26 cellular contexts compared by ENCODE assay signal in genomic region chr13:94335786-94336357, GRCh38.
DNase-seq lines count a peak whose midpoint lies in the region; ATAC-seq and TF ChIP-seq lines count a peak whose summit lies in the region.
"Had no signal": no experiment of that assay in that cellular context is flagged by ENCODE, and none has a peak within 500 bp of the region (broad histone marks: within the 10 kb centered on the region; RNA-seq: fewer than 3 reads in every experiment).

No MANE protein-coding gene starts in this region.

- CTCF ChIA-PET in PC-3 (lab: Charles Lee): no interaction called here

- TF ChIP-seq POLR2A in esophagus muscularis mucosa (IDR thresholded peaks at IDR 0.05; ENCODE audit: low read depth): no peak

- no peaks in the 10 kb centered on the region for H3F3A ChIP-seq in PC-3 (ENCODE audit: low read length, unreplicated experiment)

- H3K9me2 ChIP-seq in PC-3 (replicated peaks; ENCODE audit: low read length) (no peaks in the 10 kb centered on the region), Karpas-422 (replicated peaks; ENCODE audit: insufficient read depth, low read length) (no peaks in the 10 kb centered on the region)

- no peaks in the 10 kb centered on the region for H3K79me2 ChIP-seq in PC-3 (ENCODE audit: low read length)
- H3K79me2 ChIP-seq in Karpas-422 (ENCODE audit: low read length): no peaks in the 10 kb centered on the region
- H3K79me2 ChIP-seq: hepatocyte had no signal

- H3K4me2 ChIP-seq in PC-3 (ENCODE audit: low read length) (no peak overlapping the region), Karpas-422 (ENCODE audit: low read depth, low read length, poor library complexity, severe bottlenecking) (no peak overlapping the region)
- H3K4me2 ChIP-seq: hepatocyte had no signal

- TF ChIP-seq EP300 in esophagus muscularis mucosa (IDR thresholded peaks at IDR 0.05): no peak

- BruUV-seq in PC-3 (replicated peaks; lab: Mats Ljungman, UMichigan): no TSS peak

- peak; percentile 30 for DNase-seq in NCI-H1092 treated with DMSO at 0.1 percent for 48 hours (lab: John Stamatoyannopoulos, UW)
- no peak for DNase-seq in NCI-H1092 (lab: John Stamatoyannopoulos, UW)
- DNase-seq in PC-3: peak; percentile 49
- peak; percentile 45 for DNase-seq in esophagus muscularis mucosa (ENCODE audit: extremely low spot score)
- DNase-seq in retinal pigment epithelial cell (ENCODE audit: low read depth): peak; percentile 44
- DNase-seq in Karpas-422: no peak
- no peak for DNase-seq in nucleus accumbens (lab: John Stamatoyannopoulos, UW)
- DNase-seq in glomerular visceral epithelial cell (ENCODE audit: extremely low spot score): no peak
- DNase-seq: 8988T; activated CD4-positive, alpha-beta T cell treated with anti-CD3 and anti-CD28 coated beads, Interleukin-2, amount 10 ng/mL, durations not matched to agents 7 days and 5 days; activated naive CD4-positive, alpha-beta T cell treated with Interleukin-2 at 50 U/mL for 16 hours; activated T-cell treated with anti-CD3 and anti-CD28 coated beads, Interleukin-2, amount 50 U/mL, for 72 hours; amygdala; CD4-positive, alpha-beta T cell; DMS 273 treated with DMSO at 0.1 percent for 48 hours; immature natural killer cell; lower lobe of right lung; NCI-H1436 treated with DMSO at 0.1 percent for 48 hours; NCI-H524 treated with DMSO at 0.1 percent for 48 hours; posterior cingulate gyrus; sigmoid colon; transverse colon had no signal

- intact Hi-C loops in PC-3 (cut with micrococcal nuclease) (loop anchor here (5.0 kb wide), 1 partner anchor 144 kb away; no protein-coding TSS in a partner anchor), esophagus muscularis mucosa (cut with DNase I) (no loop called here)

- H3K9me3 ChIP-seq in PC-3 (ENCODE audit: low read length) (no peaks in the 10 kb centered on the region), esophagus muscularis mucosa (no peaks in the 10 kb centered on the region), Karpas-422 (ENCODE audit: low read length) (no peaks in the 10 kb centered on the region)
- H3K9me3 ChIP-seq: lower lobe of right lung, sigmoid colon, transverse colon had no signal

- WGBS in esophagus muscularis mucosa: 86% methylated on average over 4 of the region's 4 CpGs

- peaks cover 5% of the 10 kb centered on the region; the same call in 1 of the 2 replicates for H3K4me1 ChIP-seq in PC-3 (ENCODE audit: insufficient read depth, low read length)
- H3K4me1 ChIP-seq in esophagus muscularis mucosa: peaks cover 0 to 20% (median 7%) of the 10 kb centered on the region in 4 donors
- no peaks in the 10 kb centered on the region for H3K4me1 ChIP-seq in Karpas-422 (ENCODE audit: low read length)
- H3K4me1 ChIP-seq: lower lobe of right lung had no signal

- TF ChIP-seq CTCF in PC-3 (conservative IDR thresholded peaks at IDR 0.05; ENCODE audit: low read depth, low read length): no peak
- no peak for TF ChIP-seq CTCF in esophagus muscularis mucosa (IDR thresholded peaks at IDR 0.05)
- no peak for TF ChIP-seq CTCF in retinal pigment epithelial cell (conservative IDR thresholded peaks at IDR 0.05; ENCODE audit: low read depth, low read length)

- no peak overlapping the region for H3K27ac ChIP-seq in PC-3 (ENCODE audit: low read length)
- no peak overlapping the region for H3K27ac ChIP-seq in esophagus muscularis mucosa (replicated peaks in 1 of 4)
- H3K27ac ChIP-seq in Karpas-422 (ENCODE audit: low read length): no peak overlapping the region
- H3K27ac ChIP-seq: hepatocyte, HL-60, lower lobe of right lung, sigmoid colon, transverse colon, VCaP had no signal

- ATAC-seq in PC-3: peak; percentile 61; the same call in 1 of the 2 replicates
- ATAC-seq: activated T-cell treated with anti-CD3 and anti-CD28 coated beads, Interleukin-2, amount 50 U/mL, for 72 hours; lower lobe of right lung; SK-N-SH treated with all-trans-retinoic acid at 6 μM for 48 hours had no signal

- POLR2A ChIA-PET in PC-3 (lab: Charles Lee; ENCODE audit: unreplicated experiment): no interaction called here

- H3K9ac ChIP-seq in PC-3 (ENCODE audit: low read length) (no peak overlapping the region), Karpas-422 (ENCODE audit: low read length) (no peak overlapping the region)

- H2AFZ ChIP-seq in PC-3 (ENCODE audit: low read length): no peak overlapping the region
- H2AFZ ChIP-seq in Karpas-422 (ENCODE audit: low read length): no peak overlapping the region
- H2AFZ ChIP-seq: hepatocyte had no signal

- no peak overlapping the region for H3K4me3 ChIP-seq in PC-3 (ENCODE audit: low read length)
- H3K4me3 ChIP-seq in esophagus muscularis mucosa: no peak overlapping the region
- H3K4me3 ChIP-seq in retinal pigment epithelial cell (ENCODE audit: low read length): no peak overlapping the region
- H3K4me3 ChIP-seq in Karpas-422 (ENCODE audit: low read length): no peak overlapping the region
- H3K4me3 ChIP-seq: hepatocyte, lower lobe of right lung, sigmoid colon, transverse colon had no signal

- H3K27me3 ChIP-seq in PC-3 (ENCODE audit: low read length): no peaks in the 10 kb centered on the region
- H3K27me3 ChIP-seq in esophagus muscularis mucosa: no peaks in the 10 kb centered on the region
- no peaks in the 10 kb centered on the region for H3K27me3 ChIP-seq in Karpas-422 (ENCODE audit: low read length)
- H3K27me3 ChIP-seq: hepatocyte, sigmoid colon, transverse colon had no signal

- H3K36me3 ChIP-seq in PC-3 (ENCODE audit: low read depth, low read length): no peaks in the 10 kb centered on the region
- H3K36me3 ChIP-seq in esophagus muscularis mucosa: no peaks in the 10 kb centered on the region
- no peaks in the 10 kb centered on the region for H3K36me3 ChIP-seq in Karpas-422 (ENCODE audit: insufficient read depth, low read length)
- H3K36me3 ChIP-seq: lower lobe of right lung, sigmoid colon, transverse colon had no signal

- H4K20me1 ChIP-seq in PC-3 (ENCODE audit: low read length) (no peaks in the 10 kb centered on the region), Karpas-422 (ENCODE audit: insufficient read depth, low read depth, low read length) (no peaks in the 10 kb centered on the region)

Comparison
In these comparisons a context has a peak if more than half of its experiments do, and no peak if none do; other contexts are left out.
1. DNase-seq: peak in NCI-H1092 treated with DMSO at 0.1 percent for 48 hours (single experiment), PC-3 (single experiment), esophagus muscularis mucosa (single experiment) and retinal pigment epithelial cell (single experiment); none in NCI-H1092 (single experiment), Karpas-422 (single experiment), nucleus accumbens (0 of 56) and glomerular visceral epithelial cell (single experiment).